ENCODE assay signal across 9 cellular contexts in the genomic region with DNA sequence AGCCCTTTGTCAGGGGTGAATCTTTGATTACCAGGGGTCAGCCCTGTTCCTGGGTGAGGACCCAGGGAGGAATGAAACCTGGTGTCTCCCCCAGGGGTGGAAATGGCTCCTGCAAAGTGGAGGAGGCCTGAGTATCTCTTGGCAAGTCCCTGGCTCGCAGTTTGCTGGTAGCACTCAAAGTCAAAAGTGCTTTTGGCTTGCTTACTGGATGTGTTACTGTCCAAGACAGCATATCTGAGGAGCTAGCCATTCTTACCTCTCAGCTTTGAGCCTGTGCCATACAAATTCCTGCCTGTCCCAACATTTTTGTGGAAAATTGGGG. TPM values are rescaled to one million over a fixed set of nuclear protein-coding genes. Genes with fewer than 3 reads are reported as not detected.
A peak's percentile ranks its signal among the peaks of the same experiment; 100 is the strongest.
DNase-seq lines count a peak whose midpoint lies in the region; ATAC-seq and TF ChIP-seq lines count a peak whose summit lies in the region.
"Had no signal": no experiment of that assay in that cellular context is flagged by ENCODE, and none has a peak within 500 bp of the region (broad histone marks: within the 10 kb centered on the region; RNA-seq: fewer than 3 reads in every experiment).

No MANE protein-coding gene starts in this region.

- H3K4me3 ChIP-seq in Peyer's patch = peak overlapping the region in 3 of 4 donors; percentile 2 to 40 (median 32)
- H3K4me3 ChIP-seq in fibroblast of mammary gland (ENCODE audit: control insufficient read depth, low read depth, low read length) = peak overlapping the region; percentile 23
- peak overlapping the region; percentile 57 for H3K4me3 ChIP-seq in osteoblast (ENCODE audit: insufficient read depth, low read length)

- DNase-seq in AG20443 (ENCODE audit: low spot score) (peak; percentile 46), Peyer's patch (no peak), fibroblast of mammary gland (ENCODE audit: low read depth) (peak; percentile 38), osteoblast (ENCODE audit: insufficient read length, low spot score, missing footprints) (peak; percentile 59), NCI-H2171 (lab: John Stamatoyannopoulos, UW) (no peak), HPDE6-E6E7 (ENCODE audit: extremely low spot score) (no peak), activated gamma-delta T cell (lab: John Stamatoyannopoulos, UW) (no peak)

- H3K4me1 ChIP-seq in Peyer's patch (peaks cover 0 to 7% (median 0%) of the 10 kb centered on the region in 4 donors), osteoblast (ENCODE audit: insufficient read depth, low read length) (peaks cover 32% of the 10 kb centered on the region)

- H3K36me3 ChIP-seq in Peyer's patch = no peaks in the 10 kb centered on the region
- no peaks in the 10 kb centered on the region for H3K36me3 ChIP-seq in osteoblast (ENCODE audit: insufficient read depth, low read length)

- TF ChIP-seq CTCF in Peyer's patch (IDR thresholded peaks at IDR 0.05) = no peak
- TF ChIP-seq CTCF in fibroblast of mammary gland (conservative IDR thresholded peaks at IDR 0.05; ENCODE audit: control insufficient read depth, insufficient read depth, low read depth, low read length) = no peak
- no peak for TF ChIP-seq CTCF in osteoblast (IDR thresholded peaks at IDR 0.05; ENCODE audit: extremely low read depth, low read depth, low read length)

- peak overlapping the region; percentile 81 for H3K4me2 ChIP-seq in osteoblast (ENCODE audit: insufficient read depth, low read length)

- H4K20me1 ChIP-seq in osteoblast (ENCODE audit: insufficient read depth, low read length) = peaks cover 24% of the 10 kb centered on the region

- H3K27me3 ChIP-seq in Peyer's patch (no peaks in the 10 kb centered on the region), osteoblast (ENCODE audit: insufficient read depth, low read length) (no peaks in the 10 kb centered on the region)

- H3K9me3 ChIP-seq in Peyer's patch (no peaks in the 10 kb centered on the region), osteoblast (ENCODE audit: low read depth, low read length) (no peaks in the 10 kb centered on the region)

- no peak for TF ChIP-seq POLR2A in Peyer's patch (IDR thresholded peaks at IDR 0.05)

- peaks cover 95% of the 10 kb centered on the region for H3K79me2 ChIP-seq in osteoblast (ENCODE audit: insufficient read depth, low read length)

- no peak for ATAC-seq in HG03045 (IDR thresholded peaks at IDR 0.05; ENCODE audit: unreplicated experiment)
- ATAC-seq: HCT116 had no signal

- H3K27ac ChIP-seq in Peyer's patch (peak overlapping the region in 3 of 4 donors; percentile 14 to 48 (median 18)), osteoblast (ENCODE audit: low read depth, low read length) (peak overlapping the region; percentile 43)

- no peak overlapping the region for H2AFZ ChIP-seq in osteoblast (ENCODE audit: low read length)

RNA-seq across cellular contexts. Expression of a gene that starts 9.9 kb away (rescaled TPM):
- total RNA-seq in Peyer's patch = 10 to 100 TPM in 1 of 4 donors, 1 to 10 TPM in 3; 2.8 to 26.4 (median 4.1) TPM
- total RNA-seq in osteoblast = 10.1 and 13.6 TPM in 2 replicates

Comparison
In these comparisons a context has a peak if more than half of its experiments do, and no peak if none do; other contexts are left out.
1. DNase-seq: peak in AG20443 (single experiment), fibroblast of mammary gland (single experiment) and osteoblast (single experiment); none in Peyer's patch (0 of 3), NCI-H2171 (single experiment), HPDE6-E6E7 (single experiment) and activated gamma-delta T cell (single experiment).
2. Peak in every context shown above with its lines, with median percentiles within 50 percentile points of each other: H3K4me3 ChIP-seq.